35 cellular contexts compared by ENCODE assay signal in genomic region chr18:80056095-80056494, GRCh38.
"Had no signal": no experiment of that assay in that cellular context is flagged by ENCODE, and none has a peak within 500 bp of the region (broad histone marks: within the 10 kb centered on the region; RNA-seq: fewer than 3 reads in every experiment).

No MANE protein-coding gene starts in this region.

- FAIRE-seq: TTC549 had no signal

- DNase-seq: activated CD4-positive, alpha-beta T cell treated with anti-CD3 and anti-CD28 coated beads for 36 hours; activated CD4-positive, alpha-beta T cell treated with anti-CD3 and anti-CD28 coated beads, Interleukin-2, amount 10 ng/mL, durations not matched to agents 7 days and 5 days; activated CD4-positive, alpha-beta T cell treated with anti-CD3 and anti-CD28 coated beads, Interleukin-2, amount 50 U/mL, for 48 hours; activated CD8-positive, alpha-beta T cell treated with anti-CD3 and anti-CD28 coated beads, Interleukin-2, amount 10 ng/mL, durations not matched to agents 7 days and 5 days; activated gamma-delta T cell; activated naive CD4-positive, alpha-beta T cell treated with Interleukin-2 at 50 U/mL for 16 hours; activated naive CD8-positive, alpha-beta T cell treated with anti-CD3 and anti-CD28 coated beads, Interleukin-2, amount 10 ng/mL, durations not matched to agents 7 days and 5 days; activated T-cell treated with anti-CD3 and anti-CD28 coated beads, Interleukin-2, amount 50 U/mL, for 24 hours; amygdala; MM.1S; NCI-H1048; NCI-H1105 treated with DMSO at 0.1 percent for 48 hours; NCI-H1436; NCI-H1694; NCI-H1930; NCI-H2081 treated with DMSO at 0.1 percent for 48 hours; NCI-H345; NCI-H526; NCI-H748 treated with DMSO at 0.1 percent for 48 hours; NK-92 treated with Interleukin-12 subunit alpha and Interleukin-12 subunit beta, amount 100 ng/mL, for 24 hours; PC-3; Peyer's patch; RPMI8226; SHP77 treated with DMSO at 0.1 percent for 48 hours; SK-N-SH had no signal

- ATAC-seq: activated CD4-positive, alpha-beta T cell treated with anti-CD3 and anti-CD28 coated beads for 36 hours; activated CD4-positive, CD25-positive, alpha-beta regulatory T cell treated with anti-CD3 and anti-CD28 coated beads, Interleukin-2, amount 50 U/mL, for 24 hours; activated CD8-positive, alpha-beta T cell treated with anti-CD3 and anti-CD28 coated beads, Interleukin-2, amount 10 ng/mL, durations not matched to agents 7 days and 5 days; PC-3 had no signal

- H3K36me3 ChIP-seq: cardiac muscle cell, Peyer's patch had no signal

- H3K9me2 ChIP-seq: SK-N-SH had no signal

- H3K9ac ChIP-seq: SK-N-SH had no signal

- H3K4me2 ChIP-seq: SK-N-SH had no signal

- H3K27me3 Mint-ChIP-seq: activated CD4-positive, alpha-beta T cell treated with anti-CD3 and anti-CD28 coated beads for 36 hours; activated T-cell treated with anti-CD3 and anti-CD28 coated beads, Interleukin-2, amount 50 U/mL, for 24 hours; central memory CD8-positive, alpha-beta T cell had no signal

- H3K4me1 Mint-ChIP-seq: activated CD4-positive, alpha-beta T cell treated with anti-CD3 and anti-CD28 coated beads for 36 hours; activated CD4-positive, alpha-beta T cell treated with anti-CD3 and anti-CD28 coated beads, Interleukin-2, amount 10 ng/mL, durations not matched to agents 7 days and 5 days; activated naive CD4-positive, alpha-beta T cell treated with anti-CD3 and anti-CD28 coated beads, Interleukin-2, amount 50 U/mL, for 24 hours; activated naive CD8-positive, alpha-beta T cell treated with anti-CD3 and anti-CD28 coated beads, Interleukin-2, amount 10 ng/mL, durations not matched to agents 7 days and 5 days; central memory CD8-positive, alpha-beta T cell had no signal

- H3K27ac Mint-ChIP-seq: activated CD4-positive, alpha-beta T cell treated with anti-CD3 and anti-CD28 coated beads for 36 hours; activated CD4-positive, alpha-beta T cell treated with anti-CD3 and anti-CD28 coated beads, Interleukin-2, amount 10 ng/mL, durations not matched to agents 7 days and 5 days; activated CD8-positive, alpha-beta T cell treated with anti-CD3 and anti-CD28 coated beads, Interleukin-2, amount 10 ng/mL, durations not matched to agents 7 days and 5 days; activated naive CD4-positive, alpha-beta T cell treated with anti-CD3 and anti-CD28 coated beads, Interleukin-2, amount 50 U/mL, for 24 hours; activated naive CD8-positive, alpha-beta T cell treated with anti-CD3 and anti-CD28 coated beads, Interleukin-2, amount 10 ng/mL, durations not matched to agents 7 days and 5 days; activated T-cell treated with anti-CD3 and anti-CD28 coated beads, Interleukin-2, amount 50 U/mL, for 24 hours; activated T-helper 2 cell treated with anti-CD3 and anti-CD28 coated beads, Interferon-gamma antibody, Interleukin-2, Interleukin-4, amounts not matched to agents 10 μg/mL and 5 μg/mL and 100 μg/mL, durations not matched to agents 14 hours and 24 hours and 36 hours; T-helper 1 cell treated with Interleukin-12 subunit alpha and Interleukin-12 subunit beta and Interleukin-4 antibody, amounts not matched to agents 30 μg/mL and 1 μg/mL, for 36 hours; T-helper 2 cell treated with Interferon-gamma antibody and Interleukin-4, amounts not matched to agents 5 μg/mL and 100 μg/mL, for 36 hours had no signal

- H3K4me1 ChIP-seq: Peyer's patch, SJSA1 had no signal

- H3K27me3 ChIP-seq: ascending aorta, cardiac muscle cell, Peyer's patch, SJSA1 had no signal

- H3K4me3 ChIP-seq: ascending aorta, cardiac muscle cell, Peyer's patch, SJSA1 had no signal

- H3K27ac ChIP-seq: ascending aorta, cardiac muscle cell, Peyer's patch, SJSA1 had no signal

- H3K4me3 Mint-ChIP-seq: activated CD4-positive, alpha-beta T cell treated with anti-CD3 and anti-CD28 coated beads for 36 hours; activated CD4-positive, alpha-beta T cell treated with anti-CD3 and anti-CD28 coated beads, Interleukin-2, amount 10 ng/mL, durations not matched to agents 7 days and 5 days; activated CD8-positive, alpha-beta T cell treated with anti-CD3 and anti-CD28 coated beads, Interleukin-2, amount 10 ng/mL, durations not matched to agents 7 days and 5 days; activated naive CD4-positive, alpha-beta T cell treated with anti-CD3 and anti-CD28 coated beads, Interleukin-2, amount 50 U/mL, for 24 hours; activated naive CD8-positive, alpha-beta T cell treated with anti-CD3 and anti-CD28 coated beads, Interleukin-2, amount 10 ng/mL, durations not matched to agents 7 days and 5 days; activated T-cell treated with anti-CD3 and anti-CD28 coated beads, Interleukin-2, amount 50 U/mL, for 24 hours; central memory CD8-positive, alpha-beta T cell; T-helper 1 cell treated with Interleukin-12 subunit alpha and Interleukin-12 subunit beta and Interleukin-4 antibody, amounts not matched to agents 30 μg/mL and 1 μg/mL, for 36 hours; T-helper 2 cell treated with Interferon-gamma antibody and Interleukin-4, amounts not matched to agents 5 μg/mL and 100 μg/mL, for 36 hours had no signal
